Comparison of ENCODE assay signal across 10 cellular contexts in the genomic region with DNA sequence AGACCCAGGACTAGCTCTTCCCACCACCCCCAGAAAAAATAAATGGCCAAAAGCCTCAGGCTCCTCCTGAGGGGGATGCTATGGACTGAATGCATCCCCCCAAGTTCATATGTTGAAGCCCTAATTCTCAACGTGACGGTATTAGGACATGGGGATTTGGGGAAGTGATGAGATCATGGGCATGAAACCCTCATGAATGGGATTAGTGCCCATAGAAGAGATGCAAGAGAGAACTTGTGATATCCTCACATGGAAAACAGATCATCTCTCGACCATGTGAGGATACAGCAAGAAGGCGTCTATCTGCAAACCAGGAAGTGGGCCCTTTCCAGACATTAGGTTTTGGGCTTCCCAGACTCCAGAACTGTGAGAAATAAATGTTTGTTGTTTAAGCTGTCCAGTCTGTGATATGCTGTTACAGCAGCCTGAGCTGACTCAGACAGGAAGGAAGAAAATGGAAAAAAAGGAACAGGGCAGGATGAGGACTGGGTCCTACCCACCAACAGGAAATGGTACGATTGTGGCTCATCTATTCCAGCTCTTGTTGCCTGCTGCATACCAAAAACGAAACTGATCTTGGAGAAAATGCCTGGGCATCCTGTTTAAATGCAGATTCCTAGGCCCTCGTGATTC. TPM values are rescaled to one million over a fixed set of nuclear protein-coding genes. Genes with fewer than 3 reads are reported as not detected.
DNase-seq lines count a peak whose midpoint lies in the region; ATAC-seq and TF ChIP-seq lines count a peak whose summit lies in the region.
"Had no signal": no experiment of that assay in that cellular context is flagged by ENCODE, and none has a peak within 500 bp of the region (broad histone marks: within the 10 kb centered on the region; RNA-seq: fewer than 3 reads in every experiment).

No MANE protein-coding gene starts in this region.

- peak overlapping the region; percentile 25 for H3K4me3 Mint-ChIP-seq in activated T-helper 17 cell treated with anti-CD3 and anti-CD28 coated beads, Interleukin-2, amount 50 U/mL, for 72 hours

- H3K27ac ChIP-seq in dorsolateral prefrontal cortex, result no peak overlapping the region
- H3K27ac ChIP-seq: KMS-11 had no signal

- peak overlapping the region; percentile 73 for H3K27ac Mint-ChIP-seq in activated T-helper 17 cell treated with anti-CD3 and anti-CD28 coated beads, Interleukin-2, amount 50 U/mL, for 72 hours

- H3K27me3 ChIP-seq in dorsolateral prefrontal cortex, result peaks cover 0 to 4% (median 0%) of the 10 kb centered on the region in 45 donors

- no peak for TF ChIP-seq CTCF in dorsolateral prefrontal cortex (IDR thresholded peaks at IDR 0.05 in 54 of 56, conservative IDR thresholded peaks at IDR 0.05 in 2 of 56; ENCODE audit: low read depth in 1 of 56, partially characterized antibody in 56 of 56)

- H3K36me3 Mint-ChIP-seq in activated T-helper 17 cell treated with anti-CD3 and anti-CD28 coated beads, Interleukin-2, amount 50 U/mL, for 72 hours (ENCODE audit: low read depth), result no peaks in the 10 kb centered on the region

- no peaks in the 10 kb centered on the region for H3K27me3 Mint-ChIP-seq in activated T-helper 17 cell treated with anti-CD3 and anti-CD28 coated beads, Interleukin-2, amount 50 U/mL, for 72 hours

- H3K4me3 ChIP-seq in dorsolateral prefrontal cortex, result no peak overlapping the region

- intact Hi-C loops in dorsolateral prefrontal cortex (cut with DNase I), result no loop called here
- intact Hi-C loops in head of caudate nucleus (cut with DNase I), result no loop called here

- peak; percentile 96 for ATAC-seq in activated T-helper 17 cell treated with anti-CD3 and anti-CD28 coated beads, Interleukin-2, amount 50 U/mL, for 72 hours (replicated peaks)
- no peak for ATAC-seq in HG02973 (IDR thresholded peaks at IDR 0.05; ENCODE audit: unreplicated experiment)

- no peaks in the 10 kb centered on the region for H3K9me3 Mint-ChIP-seq in activated T-helper 17 cell treated with anti-CD3 and anti-CD28 coated beads, Interleukin-2, amount 50 U/mL, for 72 hours

- H3K4me1 Mint-ChIP-seq in activated T-helper 17 cell treated with anti-CD3 and anti-CD28 coated beads, Interleukin-2, amount 50 U/mL, for 72 hours, result peaks cover 14% of the 10 kb centered on the region

- peak; percentile 68 for DNase-seq in GDM1 (lab: John Stamatoyannopoulos, UW)
- DNase-seq in MV-4-11 (lab: John Stamatoyannopoulos, UW), result peak; percentile 99
- DNase-seq in lung microvascular endothelial cell (ENCODE audit: low read depth in 2 of 2), result peak; percentile 34 to 77
- DNase-seq in dorsolateral prefrontal cortex, result no peak
- DNase-seq in activated gamma-delta T cell treated with Interleukin-2 at 50 U/mL for 16 hours, result no peak
- DNase-seq in head of caudate nucleus, result no peak

RNA-seq across cellular contexts. Expression of a gene that starts 21.9 kb away (rescaled TPM):
- total RNA-seq in activated T-helper 17 cell treated with anti-CD3 and anti-CD28 coated beads, Interleukin-2, amount 50 U/mL, for 72 hours, result under 1 TPM; 0.04 to 0.90 TPM
- total RNA-seq in lung microvascular endothelial cell (not detected in 2 replicates), dorsolateral prefrontal cortex (10 to 100 TPM in 116 of 120 experiments, 1 to 10 TPM in 4; 5.5 to 34.7 (median 17.5) TPM)
- total RNA-seq: fibroblast of villous mesenchyme had no signal

RNA-seq across cellular contexts. Expression of a gene that starts 50.0 kb away (rescaled TPM):
- total RNA-seq in activated T-helper 17 cell treated with anti-CD3 and anti-CD28 coated beads, Interleukin-2, amount 50 U/mL, for 72 hours, result 10 to 100 TPM; 22.5 to 27.3 TPM
- total RNA-seq in lung microvascular endothelial cell (9.2 and 16.1 TPM in 2 replicates), dorsolateral prefrontal cortex (100 to 1,000 TPM in 24 of 120 experiments, 10 to 100 TPM in 96; 48.4 to 137 (median 85.4) TPM)

RNA-seq across cellular contexts. Expression of a gene that starts 50.4 kb away (rescaled TPM):
- 10 to 100 TPM; 13.1 to 19.0 TPM for total RNA-seq in activated T-helper 17 cell treated with anti-CD3 and anti-CD28 coated beads, Interleukin-2, amount 50 U/mL, for 72 hours
- total RNA-seq in lung microvascular endothelial cell (6.5 and 12.7 TPM in 2 replicates), dorsolateral prefrontal cortex (100 to 1,000 TPM in 3 of 120 experiments, 10 to 100 TPM in 117; 14.9 to 129 (median 47.9) TPM)

Comparison
In these comparisons a context has a peak if more than half of its experiments do, and no peak if none do; other contexts are left out.
1. DNase-seq: peak in GDM1 (single experiment), MV-4-11 (single experiment) and lung microvascular endothelial cell (2 of 2); none in dorsolateral prefrontal cortex (0 of 10), activated gamma-delta T cell treated with Interleukin-2 at 50 U/mL for 16 hours (single experiment) and head of caudate nucleus (0 of 42).